In genomic region chr13:42048625-42049453, GRCh38 we compare ENCODE assay signal across 8 cellular contexts. TPM values are rescaled to one million over a fixed set of nuclear protein-coding genes. Genes with fewer than 3 reads are reported as not detected.
A peak's percentile ranks its signal among the peaks of the same experiment; 100 is the strongest.
DNase-seq lines count a peak whose midpoint lies in the region; ATAC-seq and TF ChIP-seq lines count a peak whose summit lies in the region.

DGKH (plus strand) TSS chr13:42048648; CDS start chr13:42048774, 126 bp downstream.

- peak within 1 kb of the TSS; percentile 73 for H4K91ac ChIP-seq in IMR-90 (ENCODE audit: insufficient read depth, low read depth, low read length)

- H3K27ac Mint-ChIP-seq in activated naive CD8-positive, alpha-beta T cell = peak within 1 kb of the TSS; percentile 28
- no peak within 1 kb of the TSS for H3K27ac Mint-ChIP-seq in glutamatergic neuron (ENCODE audit: unreplicated experiment)

- BruUV-seq in IMR-90 (replicated peaks; lab: Mats Ljungman, UMichigan) = no TSS peak

- TF ChIP-seq RAD21 in IMR-90 (IDR thresholded peaks at IDR 0.05; ENCODE audit: low read length) (peak; percentile 39), SK-N-SH (IDR thresholded peaks at IDR 0.05; ENCODE audit: low read length) (no peak)

- H3K4me3 Mint-ChIP-seq in activated naive CD8-positive, alpha-beta T cell = peak within 1 kb of the TSS; percentile 89
- peak within 1 kb of the TSS; percentile 91 for H3K4me3 Mint-ChIP-seq in glutamatergic neuron (ENCODE audit: unreplicated experiment)

- H3K4me3 ChIP-seq in IMR-90 (ENCODE audit: insufficient read depth, low read depth, low read length) = peak within 1 kb of the TSS; percentile 96
- peak within 1 kb of the TSS; percentile 76 to 82 for H3K4me3 ChIP-seq in SK-N-SH (ENCODE audit: low read depth in 2 of 2, low read length in 1 of 2)
- peak within 1 kb of the TSS; percentile 80 for H3K4me3 ChIP-seq in upper lobe of right lung

- H3K9me3 Mint-ChIP-seq in activated naive CD8-positive, alpha-beta T cell (ENCODE audit: low read depth) = no peaks in the 10 kb centered on the region
- H3K9me3 Mint-ChIP-seq in glutamatergic neuron (ENCODE audit: unreplicated experiment) = peaks cover 3% of the 10 kb centered on the region

- H3K9me2 ChIP-seq in SK-N-SH = no peaks in the 10 kb centered on the region

- H3K36me3 ChIP-seq in IMR-90 (ENCODE audit: control insufficient read depth, insufficient read depth, low read length) (no peaks in the 10 kb centered on the region), SK-N-SH (replicated peaks in 1 of 2; ENCODE audit: control insufficient read depth in 1 of 2, insufficient read depth in 2 of 2, low read length in 1 of 2) (no peaks in the 10 kb centered on the region), upper lobe of right lung (no peaks in the 10 kb centered on the region)

- peak; percentile 52 for ATAC-seq in GM21528 (IDR thresholded peaks at IDR 0.05; ENCODE audit: low FRiP score, unreplicated experiment)
- ATAC-seq in IMR-90 (ENCODE audit: low read depth) = peak; percentile 79
- ATAC-seq in omental fat pad (ENCODE audit: low FRiP score) = peak; percentile 89
- peak; percentile 91 for ATAC-seq in upper lobe of right lung

- peak within 1 kb of the TSS; percentile 25 to 74 for H4K8ac ChIP-seq in IMR-90 (ENCODE audit: low read depth in 2 of 2, low read length in 2 of 2)

- H2AFZ ChIP-seq in IMR-90 (replicated peaks; ENCODE audit: low read length, poor library complexity) (peak within 1 kb of the TSS; percentile 94), SK-N-SH (ENCODE audit: low read depth) (peak within 1 kb of the TSS; percentile 92)

- H3K23ac ChIP-seq in IMR-90 (ENCODE audit: low read depth, low read length) = peak within 1 kb of the TSS; percentile 91

- H3K27me3 ChIP-seq in IMR-90 (ENCODE audit: control insufficient read depth, insufficient read depth, low read length) (no peaks in the 10 kb centered on the region), SK-N-SH (ENCODE audit: insufficient read depth) (no peaks in the 10 kb centered on the region), upper lobe of right lung (no peaks in the 10 kb centered on the region)

- H2AK9ac ChIP-seq in IMR-90 (replicated peaks; ENCODE audit: low read depth, low read length, poor library complexity) = peak within 1 kb of the TSS; percentile 95

- H3K36me3 Mint-ChIP-seq in activated naive CD8-positive, alpha-beta T cell = peaks cover 4% of the 10 kb centered on the region
- no peaks in the 10 kb centered on the region for H3K36me3 Mint-ChIP-seq in glutamatergic neuron (ENCODE audit: unreplicated experiment)

- peaks cover 15 to 51% of the 10 kb centered on the region in 2 experiments for H3K79me1 ChIP-seq in IMR-90 (ENCODE audit: low read depth in 1 of 2, low read length in 2 of 2)

- H3K79me2 ChIP-seq in SK-N-SH (ENCODE audit: insufficient read depth) = peaks cover 48% of the 10 kb centered on the region

- peak; percentile 14 for DNase-seq in DMS53 treated with DMSO at 0.1 percent for 48 hours (lab: John Stamatoyannopoulos, UW; ENCODE audit: unreplicated experiment)
- DNase-seq in IMR-90 = peak; percentile 78
- peak; percentile 95 for DNase-seq in SK-N-SH
- peak; percentile 74 for DNase-seq in glutamatergic neuron
- DNase-seq in omental fat pad (ENCODE audit: low spot score) = peak; percentile 38
- DNase-seq in upper lobe of right lung = peak; percentile 92

- peak within 1 kb of the TSS; percentile 57 for H2BK120ac ChIP-seq in IMR-90 (ENCODE audit: low read depth, low read length)

- TF ChIP-seq CTCF in IMR-90 (conservative IDR thresholded peaks at IDR 0.05; ENCODE audit: low read depth, low read length) (peak; percentile 31), SK-N-SH (IDR thresholded peaks at IDR 0.05) (peak; percentile 41), glutamatergic neuron (IDR thresholded peaks at IDR 0.05; ENCODE audit: partially characterized antibody, unreplicated experiment) (no peak), omental fat pad (IDR thresholded peaks at IDR 0.05) (no peak), upper lobe of right lung (IDR thresholded peaks at IDR 0.05) (peak; percentile 32)

- in situ Hi-C loops in IMR-90 (cut with MboI; ENCODE audit: low sequenced_read_pairs) = loop anchor here (10.0 kb wide), 1 partner anchor 384 kb away; no protein-coding TSS in a partner anchor

- peak within 1 kb of the TSS; percentile 59 for H2BK5ac ChIP-seq in IMR-90 (ENCODE audit: low read depth, low read length, poor library complexity, severe bottlenecking)

- POLR2A ChIA-PET in IMR-90 (lab: Charles Lee; ENCODE audit: unreplicated experiment) (no interaction called here), SK-N-SH (lab: Yijun Ruan, JAX) (no interaction called here)

- dilution Hi-C loops in IMR-90 (cut with HindIII; ENCODE audit: low sequenced_read_pairs, unreplicated experiment) = no loop called here

- peak within 1 kb of the TSS; percentile 53 for H2AK5ac ChIP-seq in IMR-90 (ENCODE audit: low read depth, low read length)

- CTCF ChIA-PET in IMR-90 (lab: Yijun Ruan, JAX) (interaction anchor here (1.2 to 1.3 kb wide), 2 partner anchors 379 to 381 kb away, joined by 3 to 4 read pairs; no protein-coding TSS in a partner anchor), SK-N-SH (lab: Yijun Ruan, JAX) (interaction anchor here (1.0 to 1.7 kb wide), 4 partner anchors 57 to 381 kb away, joined by 3 to 7 read pairs (median 4); no protein-coding TSS in a partner anchor)

- peak within 1 kb of the TSS; percentile 82 for H3K9ac ChIP-seq in IMR-90 (ENCODE audit: low read depth, low read length)
- H3K9ac ChIP-seq in SK-N-SH = peak within 1 kb of the TSS; percentile 88

- no peaks in the 10 kb centered on the region for H3K4me1 ChIP-seq in IMR-90 (ENCODE audit: control insufficient read depth, insufficient read depth, low read length)
- peaks cover 10 to 15% of the 10 kb centered on the region in 2 experiments; a peak in 3 of 4 replicates for H3K4me1 ChIP-seq in SK-N-SH (ENCODE audit: control insufficient read depth in 1 of 2, insufficient read depth in 2 of 2, low read depth in 1 of 2, low read length in 1 of 2)
- peaks cover 19% of the 10 kb centered on the region for H3K4me1 ChIP-seq in upper lobe of right lung

- H3K56ac ChIP-seq in IMR-90 (ENCODE audit: extremely low read depth, insufficient read depth, low read length) = peak within 1 kb of the TSS; percentile 80

- H3K9me3 ChIP-seq in IMR-90 (ENCODE audit: control insufficient read depth, insufficient read depth, low read length) = no peaks in the 10 kb centered on the region
- H3K9me3 ChIP-seq in SK-N-SH = no peaks in the 10 kb centered on the region
- H3K9me3 ChIP-seq in upper lobe of right lung = no peaks in the 10 kb centered on the region

- H3K4ac ChIP-seq in IMR-90 (ENCODE audit: low read depth, low read length) = peak within 1 kb of the TSS; percentile 80

- no peak for TF ChIP-seq EP300 in SK-N-SH (IDR thresholded peaks at IDR 0.05; ENCODE audit: borderline replicate concordance in 1 of 2, low read depth in 1 of 2, low read length in 1 of 2)

- H3K27me3 Mint-ChIP-seq in activated naive CD8-positive, alpha-beta T cell = no peaks in the 10 kb centered on the region
- H3K27me3 Mint-ChIP-seq in glutamatergic neuron (ENCODE audit: unreplicated experiment) = peaks cover 6% of the 10 kb centered on the region

- H4K20me1 ChIP-seq in IMR-90 (ENCODE audit: insufficient read depth, low read length) = no peaks in the 10 kb centered on the region; the same call in 1 of the 2 replicates
- H4K20me1 ChIP-seq in SK-N-SH (ENCODE audit: insufficient read depth) = peaks cover 3% of the 10 kb centered on the region; the same call in 1 of the 2 replicates

- H3K18ac ChIP-seq in IMR-90 (ENCODE audit: low read depth, low read length) = peak within 1 kb of the TSS; percentile 43

- no peaks in the 10 kb centered on the region for H3K9me1 ChIP-seq in IMR-90 (ENCODE audit: insufficient read depth, low read length)

- H4K5ac ChIP-seq in IMR-90 (ENCODE audit: low read depth, low read length) = peak within 1 kb of the TSS; percentile 49

- peak within 1 kb of the TSS; percentile 9; the same call in 1 of the 2 replicates for H2BK20ac ChIP-seq in IMR-90 (ENCODE audit: low read depth, low read length)

- intact Hi-C loops in IMR-90 (cut with micrococcal nuclease) (loop anchor here (2.0 to 10.0 kb wide), 2 partner anchors 166 to 380 kb away; no protein-coding TSS in a partner anchor), upper lobe of right lung (cut with DNase I) (no loop called here)

- 1% methylated on average over 46 of the region's 99 CpGs; no CpG with 5 or more reads in 1 of the 2 experiments for WGBS in IMR-90 (ENCODE audit: extremely low coverage in 2 of 2, insufficient read length in 1 of 2), 2 experiments
- under 1% methylated on average over 39 of the region's 99 CpGs for WGBS in SK-N-SH (ENCODE audit: low lambda C conversion rate)

- H3K27ac ChIP-seq in IMR-90 (ENCODE audit: insufficient read depth, low read length) (peak within 1 kb of the TSS; percentile 75), SK-N-SH (ENCODE audit: low read depth in 2 of 2, low read length in 1 of 2) (peak within 1 kb of the TSS; percentile 43 to 89), upper lobe of right lung (peak within 1 kb of the TSS; percentile 85)

- peak within 1 kb of the TSS; percentile 31; the same call in 1 of the 3 replicates for H2BK15ac ChIP-seq in IMR-90 (ENCODE audit: low read depth, low read length)

- peak; percentile 39; the same call in 1 of the 2 replicates for TF ChIP-seq POLR2A in IMR-90 (IDR thresholded peaks at IDR 0.05; ENCODE audit: low read depth, low read length)

- peaks cover 15% of the 10 kb centered on the region for H3F3A ChIP-seq in SK-N-SH (replicated peaks; ENCODE audit: insufficient read depth)

- H3K4me2 ChIP-seq in IMR-90 (ENCODE audit: low read depth, low read length) (peak within 1 kb of the TSS; percentile 96), SK-N-SH (peak within 1 kb of the TSS; percentile 89)

- H3K14ac ChIP-seq in IMR-90 (replicated peaks; ENCODE audit: low read depth, low read length) = peak within 1 kb of the TSS; percentile 85

- H3K4me1 Mint-ChIP-seq in activated naive CD8-positive, alpha-beta T cell (ENCODE audit: low read depth) = peaks cover 18% of the 10 kb centered on the region
- H3K4me1 Mint-ChIP-seq in glutamatergic neuron (ENCODE audit: low read depth, unreplicated experiment) = no peaks in the 10 kb centered on the region

TF ChIP-seq in IMR-90, 13 proteins besides CTCF, POLR2A, EP300 and RAD21 (continues in another document):
- TF ChIP-seq RCOR1 (IDR thresholded peaks at IDR 0.05; ENCODE audit: insufficient replicate concordance, low read length) = peak; percentile 38
- no peak for TF ChIP-seq CHD1 (IDR thresholded peaks at IDR 0.05; ENCODE audit: low read depth, low read length)

RNA-seq across cellular contexts. Expression of gene DGKH, which starts in this region (rescaled TPM):
- total RNA-seq in IMR-90 (2012; rRNA removed) (9.7 and 13.4 TPM in 2 replicates), glutamatergic neuron (ENCODE audit: unreplicated experiment) (13.4 TPM), omental fat pad (10 to 100 TPM in 3 of 4 donors, 1 to 10 TPM in 1; 9.7 to 24.7 (median 17.6) TPM), upper lobe of right lung (21.3 TPM)
- polyA plus RNA-seq in IMR-90 (2012; rRNA removed) (1.6 and 2.0 TPM in 2 replicates), SK-N-SH (2012; rRNA removed) (2.5 and 3.2 TPM in 2 replicates)
- polyA plus RNA-seq in IMR-90 (2012; cell fraction: cytosol; rRNA removed) = 0.21 and 0.30 TPM in 2 replicates
- 1.1 and 6.6 TPM in 2 replicates for polyA plus RNA-seq in IMR-90 (2012; cell fraction: nucleus; rRNA removed; ENCODE audit: low replicate concordance)
- polyA plus RNA-seq in SK-N-SH (2012; cell fraction: cytosol; rRNA removed) = 3.8 and 4.3 TPM in 2 replicates
- 4.0 and 8.9 TPM in 2 replicates for polyA plus RNA-seq in SK-N-SH (2012; cell fraction: nucleus; rRNA removed)

Comparison
In these comparisons a context has a peak if more than half of its experiments do, and no peak if none do; other contexts are left out.
1. Peak in every context shown above with its lines: DNase-seq, ATAC-seq, H3K4me3 ChIP-seq and H3K27ac ChIP-seq.
2. DNase-seq: peak in every context shown above with its lines; median percentile 95 in SK-N-SH; 92 in upper lobe of right lung; 78 in IMR-90; 74 in glutamatergic neuron; 38 in omental fat pad; 14 in DMS53 treated with DMSO at 0.1 percent for 48 hours.
3. CTCF ChIP-seq: peak in IMR-90 (single experiment), SK-N-SH (single experiment) and upper lobe of right lung (single experiment); none in glutamatergic neuron (single experiment) and omental fat pad (0 of 3).